8 cellular contexts compared by ENCODE assay signal in genomic region chr17:32445075-32445427, GRCh38. TPM values are rescaled to one million over a fixed set of nuclear protein-coding genes. Genes with fewer than 3 reads are reported as not detected.
A peak's percentile ranks its signal among the peaks of the same experiment; 100 is the strongest.
DNase-seq lines count a peak whose midpoint lies in the region; ATAC-seq, FAIRE-seq and TF ChIP-seq lines count a peak whose summit lies in the region.

No MANE protein-coding gene starts in this region.

- peaks cover 30% of the 10 kb centered on the region for H3K36me3 ChIP-seq in SJCRH30
- peaks cover 27% of the 10 kb centered on the region for H3K36me3 ChIP-seq in brain microvascular endothelial cell (replicated peaks)
- H3K36me3 ChIP-seq in kidney (ENCODE audit: control insufficient read depth in 1 of 2, insufficient read depth in 2 of 2, low read length in 2 of 2), result peaks cover 2 to 9% of the 10 kb centered on the region in 2 donors

- DNase-seq in ELR (ENCODE audit: low read depth) (peak; percentile 89), SJCRH30 (peak; percentile 37 to 55), brain microvascular endothelial cell (peak; percentile 63), kidney (no peak), ecto neural progenitor cell (ENCODE audit: low spot score) (no peak)
- DNase-seq in stimulated activated CD4-positive, alpha-beta T cell treated with anti-CD3 and anti-CD28 coated beads, Interleukin-1b, Interleukin-23, amount 100 ng/mL, for 24 hours (ENCODE audit: low read depth in 4 of 4, low spot score in 1 of 4), result peak in 3 of 4 experiments; percentile 7 to 22 (median 13)

- in situ Hi-C loops in brain microvascular endothelial cell (cut with HindIII; ENCODE audit: low pct_ligation_motif_present, low sequenced_read_pairs), result no loop called here

- FAIRE-seq in kidney (lab: Jason Lieb, UNC), result no peak

- peak overlapping the region; percentile 95 for H3K4me3 ChIP-seq in SJCRH30
- H3K4me3 ChIP-seq in brain microvascular endothelial cell (ENCODE audit: low read depth, low read length), result peak overlapping the region; percentile 75
- H3K4me3 ChIP-seq in kidney (ENCODE audit: low read length in 2 of 2), result peak overlapping the region; percentile 78 to 97

- H3K9me3 ChIP-seq in SJCRH30 (replicated peaks) (no peaks in the 10 kb centered on the region), kidney (ENCODE audit: control insufficient read depth in 1 of 2, low read length in 2 of 2) (no peaks in the 10 kb centered on the region)

- H3K27me3 ChIP-seq in SJCRH30 (no peaks in the 10 kb centered on the region), brain microvascular endothelial cell (replicated peaks) (no peaks in the 10 kb centered on the region)

- TF ChIP-seq CTCF in brain microvascular endothelial cell (IDR thresholded peaks at IDR 0.05; ENCODE audit: low read depth, low read length, missing control alignments) (no peak), kidney (IDR thresholded peaks at IDR 0.05; ENCODE audit: borderline replicate concordance, extremely low read depth, insufficient read depth) (no peak)

- intact Hi-C loops in kidney (cut with DNase I), result no loop called here

- ATAC-seq in HG02642 (IDR thresholded peaks at IDR 0.05; ENCODE audit: poor library complexity, unreplicated experiment) (peak; percentile 7), GM18873 (IDR thresholded peaks at IDR 0.05; ENCODE audit: low FRiP score, unreplicated experiment) (no peak)

- H3K27ac ChIP-seq in SJCRH30 (peak overlapping the region; percentile 89), brain microvascular endothelial cell (peak overlapping the region; percentile 80), kidney (ENCODE audit: low read depth in 2 of 2, low read length in 2 of 2) (peak overlapping the region; percentile 75)

- H3K9ac ChIP-seq in kidney (ENCODE audit: low read length in 2 of 2), result peak overlapping the region; percentile 77 to 79

- H3K4me1 ChIP-seq in SJCRH30 (peaks cover 10% of the 10 kb centered on the region; the same call in 1 of the 2 replicates), kidney (ENCODE audit: control insufficient read depth in 1 of 2, insufficient read depth in 1 of 2, low read depth in 1 of 2, low read length in 2 of 2) (peaks cover 6 to 7% of the 10 kb centered on the region in 2 donors)

RNA-seq across cellular contexts. Expression of gene PSMD11, which starts 0.7 kb away (rescaled TPM):
- total RNA-seq in SJCRH30 (2014; rRNA removed; shearing (Covaris generic)), result 172 and 173 TPM in 2 replicates
- total RNA-seq in kidney, result 67.5 TPM
- polyA plus RNA-seq in kidney (ENCODE audit: insufficient read depth, low read depth, low replicate concordance), result 65.1 TPM

RNA-seq across cellular contexts. Expression of gene CDK5R1, which starts 41.7 kb away (rescaled TPM):
- total RNA-seq in SJCRH30 (2014; rRNA removed; shearing (Covaris generic)), result 3.6 and 4.7 TPM in 2 replicates
- total RNA-seq in kidney, result 1.5 TPM
- polyA plus RNA-seq in kidney (ENCODE audit: insufficient read depth, low read depth, low replicate concordance), result 0.67 TPM

Comparison
In these comparisons a context has a peak if more than half of its experiments do, and no peak if none do; other contexts are left out.
1. DNase-seq: peak in ELR (single experiment), SJCRH30 (2 of 2), brain microvascular endothelial cell (single experiment) and stimulated activated CD4-positive, alpha-beta T cell treated with anti-CD3 and anti-CD28 coated beads, Interleukin-1b, Interleukin-23, amount 100 ng/mL, for 24 hours (3 of 4); none in kidney (single experiment) and ecto neural progenitor cell (single experiment).
2. Peak in every context shown above with its lines, with median percentiles within 50 percentile points of each other: H3K27ac ChIP-seq and H3K4me3 ChIP-seq.